ENCODE assay signal across 24 cellular contexts in the genomic region with DNA sequence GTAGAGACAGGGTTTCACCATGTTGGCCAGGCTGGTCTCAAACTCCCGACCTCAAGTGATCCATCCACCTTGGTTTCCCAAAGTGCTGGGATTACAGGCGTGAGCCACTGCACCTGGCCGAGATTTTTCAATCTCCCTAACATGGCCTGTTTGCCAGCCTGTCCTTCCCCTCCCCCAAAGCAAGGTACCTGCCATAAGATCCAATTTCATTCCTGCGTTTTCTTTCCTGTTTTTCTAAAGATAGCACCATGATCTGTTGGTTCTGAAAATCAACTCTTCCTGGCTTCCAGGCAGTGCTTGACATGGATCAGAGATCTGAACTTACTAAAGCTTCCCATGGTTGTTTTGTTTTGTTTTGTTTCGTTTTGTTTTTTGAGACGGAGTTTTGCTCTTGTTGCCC.
"Had no signal": no experiment of that assay in that cellular context is flagged by ENCODE, and none has a peak within 500 bp of the region (broad histone marks: within the 10 kb centered on the region; RNA-seq: fewer than 3 reads in every experiment).

No MANE protein-coding gene starts in this region.

- H3K27ac Mint-ChIP-seq: activated naive CD4-positive, alpha-beta T cell treated with anti-CD3 and anti-CD28 coated beads, Interleukin-2, amount 50 U/mL, for 72 hours; activated naive CD8-positive, alpha-beta T cell treated with anti-CD3 and anti-CD28 coated beads, Interleukin-2, amount 50 U/mL, for 24 hours; brain had no signal

- DNase-seq: activated CD4-positive, CD25-positive, alpha-beta regulatory T cell; activated CD8-positive, alpha-beta memory T cell treated with anti-CD3 and anti-CD28 coated beads, Interleukin-2, amount 10 ng/mL, durations not matched to agents 7 days and 5 days; activated effector memory CD4-positive, alpha-beta T cell treated with anti-CD3 and anti-CD28 coated beads, Interleukin-2, amount 50 U/mL, for 16 hours; activated naive CD4-positive, alpha-beta T cell treated with Interleukin-2 at 50 U/mL for 16 hours; activated naive CD8-positive, alpha-beta T cell treated with anti-CD3 and anti-CD28 coated beads, Interleukin-2, amount 50 U/mL, for 24 hours; activated T-cell treated with anti-CD3 and anti-CD28 coated beads, Interleukin-2, amount 50 U/mL, for 4 hours; amniotic stem cell; MM.1S; NCI-H1105; NCI-H1436; NCI-H187; NCI-H2081; NCI-H510A treated with DMSO at 0.1 percent for 48 hours; NCI-H69; NK-92 treated with Interleukin-12 subunit alpha and Interleukin-12 subunit beta, amount 100 ng/mL, for 24 hours; OCI-M1; RPMI8226; T-helper 1 cell had no signal

- H3K4me3 Mint-ChIP-seq: activated CD8-positive, alpha-beta memory T cell treated with anti-CD3 and anti-CD28 coated beads, Interleukin-2, amount 10 ng/mL, durations not matched to agents 7 days and 5 days; activated naive CD8-positive, alpha-beta T cell treated with anti-CD3 and anti-CD28 coated beads, Interleukin-2, amount 50 U/mL, for 24 hours; activated T-cell treated with anti-CD3 and anti-CD28 coated beads, Interleukin-2, amount 50 U/mL, for 4 hours; central memory CD8-positive, alpha-beta T cell had no signal

- H3K9me3 Mint-ChIP-seq: activated naive CD4-positive, alpha-beta T cell treated with anti-CD3 and anti-CD28 coated beads, Interleukin-2, amount 50 U/mL, for 72 hours; activated naive CD8-positive, alpha-beta T cell treated with anti-CD3 and anti-CD28 coated beads, Interleukin-2, amount 50 U/mL, for 24 hours; activated T-cell treated with anti-CD3 and anti-CD28 coated beads, Interleukin-2, amount 50 U/mL, for 4 hours; brain; central memory CD8-positive, alpha-beta T cell had no signal

- H3K27ac ChIP-seq: SK-N-MC had no signal

- H3K27me3 Mint-ChIP-seq: activated CD8-positive, alpha-beta memory T cell treated with anti-CD3 and anti-CD28 coated beads, Interleukin-2, amount 10 ng/mL, durations not matched to agents 7 days and 5 days; activated naive CD8-positive, alpha-beta T cell treated with anti-CD3 and anti-CD28 coated beads, Interleukin-2, amount 50 U/mL, for 24 hours; brain; central memory CD8-positive, alpha-beta T cell had no signal

- H3K4me3 ChIP-seq: SK-N-MC had no signal

- ATAC-seq: activated CD8-positive, alpha-beta memory T cell treated with anti-CD3 and anti-CD28 coated beads, Interleukin-2, amount 10 ng/mL, durations not matched to agents 7 days and 5 days; activated naive CD4-positive, alpha-beta T cell treated with anti-CD3 and anti-CD28 coated beads, Interleukin-2, amount 50 U/mL, for 72 hours; activated naive CD8-positive, alpha-beta T cell treated with anti-CD3 and anti-CD28 coated beads, Interleukin-2, amount 50 U/mL, for 24 hours; activated T-cell treated with anti-CD3 and anti-CD28 coated beads, Interleukin-2, amount 50 U/mL, for 4 hours; Panc1; Right ventricle myocardium inferior had no signal
